ENCODE assay signal across 18 cellular contexts in the genomic region with DNA sequence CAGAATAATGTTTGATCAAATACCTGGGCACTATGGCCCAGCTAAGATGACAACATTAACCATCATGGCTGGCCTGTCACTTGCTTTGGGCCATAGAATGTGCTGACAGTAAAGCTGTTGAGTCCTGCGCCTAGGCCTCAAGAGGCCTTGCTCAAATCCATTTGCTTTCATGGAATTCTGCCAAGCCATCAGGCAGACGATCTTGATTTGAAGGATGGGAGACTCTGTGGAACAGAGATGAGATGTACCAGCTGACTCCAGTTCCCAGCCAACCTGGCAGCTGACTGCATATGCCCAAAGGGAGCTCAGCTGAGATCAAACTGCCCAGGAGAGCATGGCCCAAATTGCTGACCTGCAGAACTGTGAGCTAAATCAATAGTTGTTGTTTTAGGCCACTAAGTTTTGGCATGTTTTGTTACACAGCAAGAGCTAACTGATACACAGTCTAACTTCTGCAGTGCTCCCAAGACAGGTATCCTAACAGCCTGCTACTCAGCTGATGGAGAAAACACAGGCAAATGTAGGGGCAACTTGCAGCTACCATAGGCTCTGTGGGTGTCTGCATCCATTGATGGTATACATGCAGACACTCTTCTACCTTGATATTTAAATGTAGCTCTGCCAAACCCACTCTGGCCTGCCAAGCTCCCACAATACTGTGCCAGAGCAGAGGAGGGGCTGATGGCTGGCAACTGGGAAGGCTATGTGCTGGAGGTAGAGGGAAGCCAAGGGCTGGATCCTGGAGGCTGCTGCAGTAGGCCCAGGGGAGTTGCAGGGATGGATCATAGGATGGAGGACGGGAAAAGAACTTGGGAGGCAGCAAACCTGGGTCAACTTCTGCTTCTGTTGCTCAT. TPM values are rescaled to one million over a fixed set of nuclear protein-coding genes. Genes with fewer than 3 reads are reported as not detected.
DNase-seq lines count a peak whose midpoint lies in the region; ATAC-seq and TF ChIP-seq lines count a peak whose summit lies in the region.
"Had no signal": no experiment of that assay in that cellular context is flagged by ENCODE, and none has a peak within 500 bp of the region (broad histone marks: within the 10 kb centered on the region; RNA-seq: fewer than 3 reads in every experiment).

No MANE protein-coding gene starts in this region.

- H3F3A ChIP-seq in PC-3 (ENCODE audit: low read length, unreplicated experiment), result peaks cover 2% of the 10 kb centered on the region

- ATAC-seq in IMR-90 (ENCODE audit: low read depth) (no peak), PC-3 (no peak)
- ATAC-seq: activated T-cell treated with anti-CD3 and anti-CD28 coated beads, Interleukin-2, amount 50 U/mL, for 4 hours; body of pancreas; HCT116; left lung had no signal

- peak overlapping the region; percentile 49 for H3K18ac ChIP-seq in IMR-90 (ENCODE audit: low read depth, low read length)

- 0 out of 2 replicates have a peak overlapping the region, but pooled peaks have one; percentile 6 for H3K56ac ChIP-seq in IMR-90 (ENCODE audit: extremely low read depth, insufficient read depth, low read length)

- H2BK120ac ChIP-seq in IMR-90 (ENCODE audit: low read depth, low read length), result peak overlapping the region; percentile 75

- peak overlapping the region in 1 of 2 experiments; percentile 48; a peak in 1 of 4 replicates for H4K8ac ChIP-seq in IMR-90 (ENCODE audit: low read depth in 2 of 2, low read length in 2 of 2)

- peak overlapping the region; percentile 60; the same call in 1 of the 3 replicates for H2BK15ac ChIP-seq in IMR-90 (ENCODE audit: low read depth, low read length)

- no peaks in the 10 kb centered on the region for H3K9me2 ChIP-seq in PC-3 (replicated peaks; ENCODE audit: low read length)

- H3K14ac ChIP-seq in IMR-90 (replicated peaks; ENCODE audit: low read depth, low read length), result peak overlapping the region; percentile 61

- H2BK20ac ChIP-seq in IMR-90 (ENCODE audit: low read depth, low read length), result peak overlapping the region; percentile 69

- DNase-seq in AG04450 (ENCODE audit: low read depth, low spot score) (no peak), IMR-90 (no peak), coronary artery (ENCODE audit: low spot score) (no peak), myocyte (ENCODE audit: low read depth) (peak; percentile 53), PC-3 (no peak), colonic mucosa (no peak), UCSD-AML1 (lab: John Stamatoyannopoulos, UW; ENCODE audit: unreplicated experiment) (no peak)
- DNase-seq: activated CD4-positive, alpha-beta T cell treated with anti-CD3 and anti-CD28 coated beads, Interleukin-2, amount 50 U/mL, for 4 hours; activated naive CD4-positive, alpha-beta T cell treated with anti-CD3 and anti-CD28 coated beads, Interleukin-2, amount 50 U/mL, for 16 hours; activated T-cell treated with anti-CD3 and anti-CD28 coated beads, Interleukin-2, amount 50 U/mL, for 4 hours; body of pancreas; dermis blood vessel endothelial cell; DND-41; left lung; nucleus accumbens; T-helper 1 cell had no signal

- H3K27ac ChIP-seq in AG04450 (ENCODE audit: low read depth, low read length) (peak overlapping the region; percentile 21), IMR-90 (ENCODE audit: insufficient read depth, low read length) (peak overlapping the region; percentile 24; the same call in 1 of the 2 replicates), coronary artery (peak overlapping the region; percentile 64 to 79), PC-3 (ENCODE audit: low read length) (no peak overlapping the region), colonic mucosa (no peak overlapping the region)
- H3K27ac ChIP-seq: body of pancreas, left lung, VCaP had no signal

- H3K79me2 ChIP-seq in PC-3 (ENCODE audit: low read length), result no peaks in the 10 kb centered on the region

- in situ Hi-C loops in IMR-90 (cut with MboI; ENCODE audit: low sequenced_read_pairs), result no loop called here

- H4K5ac ChIP-seq in IMR-90 (ENCODE audit: low read depth, low read length), result peak overlapping the region; percentile 23; the same call in 1 of the 2 replicates

- WGBS in IMR-90 (ENCODE audit: extremely low coverage in 2 of 2, insufficient read length in 1 of 2), 2 experiments, result 61% methylated on average over 3 of the region's 3 CpGs; no CpG with 5 or more reads in 1 of the 2 experiments

- H2AK9ac ChIP-seq in IMR-90 (replicated peaks; ENCODE audit: low read depth, low read length, poor library complexity), result peak overlapping the region; percentile 38

- dilution Hi-C loops in IMR-90 (cut with HindIII; ENCODE audit: low sequenced_read_pairs, unreplicated experiment), result no loop called here

- H4K20me1 ChIP-seq in IMR-90 (ENCODE audit: insufficient read depth, low read length), result no peaks in the 10 kb centered on the region
- no peaks in the 10 kb centered on the region for H4K20me1 ChIP-seq in PC-3 (ENCODE audit: low read length)

- BruUV-seq in IMR-90 (replicated peaks; lab: Mats Ljungman, UMichigan) (no TSS peak), PC-3 (replicated peaks; lab: Mats Ljungman, UMichigan) (no TSS peak)

- peak overlapping the region; percentile 81 for H3K4ac ChIP-seq in IMR-90 (ENCODE audit: low read depth, low read length)

- H2AFZ ChIP-seq in IMR-90 (replicated peaks; ENCODE audit: low read length, poor library complexity) (peak overlapping the region; percentile 47), PC-3 (ENCODE audit: low read length) (no peak overlapping the region)

- no peak for TF ChIP-seq RAD21 in IMR-90 (IDR thresholded peaks at IDR 0.05; ENCODE audit: low read length)

- 0 out of 2 replicates have a peak overlapping the region, but pooled peaks have one; percentile 21 for H3K23ac ChIP-seq in IMR-90 (ENCODE audit: low read depth, low read length)

- peak overlapping the region; percentile 47; the same call in 1 of the 2 replicates for H4K91ac ChIP-seq in IMR-90 (ENCODE audit: insufficient read depth, low read depth, low read length)

- H2BK5ac ChIP-seq in IMR-90 (ENCODE audit: low read depth, low read length, poor library complexity, severe bottlenecking), result peak overlapping the region; percentile 53

- H3K36me3 ChIP-seq in IMR-90 (ENCODE audit: control insufficient read depth, insufficient read depth, low read length), result no peaks in the 10 kb centered on the region
- no peaks in the 10 kb centered on the region for H3K36me3 ChIP-seq in PC-3 (ENCODE audit: low read depth, low read length)
- no peaks in the 10 kb centered on the region for H3K36me3 ChIP-seq in colonic mucosa
- H3K36me3 ChIP-seq: left lung had no signal

- CTCF ChIA-PET in AG04450 (lab: Charles Lee), result interaction anchor here (0.5 to 2.8 kb wide), 8 partner anchors 14 to 181 kb away, joined by 3 to 13 read pairs (median 4); no protein-coding TSS in a partner anchor
- CTCF ChIA-PET in IMR-90 (lab: Yijun Ruan, JAX), result interaction anchor here (0.5 kb wide), 1 partner anchor 46 kb away, joined by 7 read pairs; no protein-coding TSS in a partner anchor
- CTCF ChIA-PET in PC-3 (lab: Charles Lee), result interaction anchor here (0.6 kb wide), 2 partner anchors 56 to 60 kb away, joined by 3 read pairs; no protein-coding TSS in a partner anchor

- TF ChIP-seq POLR2A in IMR-90 (IDR thresholded peaks at IDR 0.05; ENCODE audit: low read depth, low read length), result no peak

- intact Hi-C loops in IMR-90 (cut with micrococcal nuclease), result loop anchor here (5.0 kb wide), 1 partner anchor 183 kb away; the partner anchor contains the start of gene PANK2
- intact Hi-C loops in PC-3 (cut with micrococcal nuclease), result no loop called here
- intact Hi-C loops in colonic mucosa (cut with DNase I), result loop anchor here (5.0 to 10.0 kb wide), 2 partner anchors 58 to 186 kb away; partner anchors contain the start of gene PANK2

- H2AK5ac ChIP-seq in IMR-90 (ENCODE audit: low read depth, low read length), result peak overlapping the region; percentile 95; the same call in 1 of the 2 replicates

- POLR2A ChIA-PET in AG04450 (lab: Yijun Ruan, JAX), result interaction anchor here (0.9 kb wide), 1 partner anchor 58 kb away, joined by 3 read pairs; no protein-coding TSS in a partner anchor
- POLR2A ChIA-PET in IMR-90 (lab: Charles Lee; ENCODE audit: unreplicated experiment), result interaction anchor here (0.5 kb wide), 1 partner anchor 63 kb away, joined by 3 read pairs; no protein-coding TSS in a partner anchor
- POLR2A ChIA-PET in PC-3 (lab: Charles Lee; ENCODE audit: unreplicated experiment), result no interaction called here

- H3K4me2 ChIP-seq in IMR-90 (ENCODE audit: low read depth, low read length) (no peak overlapping the region), PC-3 (ENCODE audit: low read length) (no peak overlapping the region)

- no peaks in the 10 kb centered on the region for H3K27me3 ChIP-seq in AG04450 (ENCODE audit: control insufficient read depth, insufficient read depth, low read length)
- H3K27me3 ChIP-seq in IMR-90 (ENCODE audit: control insufficient read depth, insufficient read depth, low read length), result no peaks in the 10 kb centered on the region
- no peaks in the 10 kb centered on the region for H3K27me3 ChIP-seq in PC-3 (ENCODE audit: low read length)
- H3K27me3 ChIP-seq in colonic mucosa, result no peaks in the 10 kb centered on the region
- H3K27me3 ChIP-seq: body of pancreas, left lung had no signal

- H3K79me1 ChIP-seq in IMR-90 (ENCODE audit: low read depth in 1 of 2, low read length in 2 of 2), result peaks cover 0 to 26% of the 10 kb centered on the region in 2 experiments; a peak in 2 of 4 replicates

- H3K9me1 ChIP-seq in IMR-90 (ENCODE audit: insufficient read depth, low read length), result peaks cover 40% of the 10 kb centered on the region

- no peak for TF ChIP-seq CTCF in AG04450 (IDR thresholded peaks at IDR 0.05; ENCODE audit: low read depth, low read length)
- no peak for TF ChIP-seq CTCF in IMR-90 (conservative IDR thresholded peaks at IDR 0.05; ENCODE audit: low read depth, low read length)
- TF ChIP-seq CTCF in coronary artery (IDR thresholded peaks at IDR 0.05), result no peak
- no peak for TF ChIP-seq CTCF in PC-3 (conservative IDR thresholded peaks at IDR 0.05; ENCODE audit: low read depth, low read length)
- no peak for TF ChIP-seq CTCF in colonic mucosa (IDR thresholded peaks at IDR 0.05)

- H3K4me3 ChIP-seq in AG04450 (ENCODE audit: low read depth, low read length), result no peak overlapping the region
- H3K4me3 ChIP-seq in IMR-90 (ENCODE audit: insufficient read depth, low read depth, low read length), result no peak overlapping the region
- H3K4me3 ChIP-seq in coronary artery, result no peak overlapping the region
- H3K4me3 ChIP-seq in PC-3 (ENCODE audit: low read length), result no peak overlapping the region
- no peak overlapping the region for H3K4me3 ChIP-seq in colonic mucosa
- H3K4me3 ChIP-seq: body of pancreas, left lung had no signal

- H3K9me3 ChIP-seq in AG04450 (ENCODE audit: control insufficient read depth, insufficient read depth, low read length) (peaks cover 7% of the 10 kb centered on the region; the same call in 1 of the 2 replicates), IMR-90 (ENCODE audit: control insufficient read depth, insufficient read depth, low read length) (peaks cover 3% of the 10 kb centered on the region), PC-3 (ENCODE audit: low read length) (no peaks in the 10 kb centered on the region), colonic mucosa (no peaks in the 10 kb centered on the region)
- H3K9me3 ChIP-seq: body of pancreas, left lung had no signal

- H3K4me1 ChIP-seq in IMR-90 (ENCODE audit: control insufficient read depth, insufficient read depth, low read length) (peaks cover 34% of the 10 kb centered on the region), PC-3 (ENCODE audit: insufficient read depth, low read length) (peaks cover 36% of the 10 kb centered on the region), colonic mucosa (no peaks in the 10 kb centered on the region)
- H3K4me1 ChIP-seq: body of pancreas had no signal

- no peak overlapping the region for H3K9ac ChIP-seq in IMR-90 (ENCODE audit: low read depth, low read length)
- no peak overlapping the region for H3K9ac ChIP-seq in PC-3 (ENCODE audit: low read length)
- H3K9ac ChIP-seq in colonic mucosa (ENCODE audit: low read depth in 2 of 2, low read length in 2 of 2), result no peak overlapping the region

RNA-seq across cellular contexts. Expression of gene RNF24, which starts 55.2 kb away (rescaled TPM):
- polyA plus RNA-seq in AG04450 (2011; rRNA removed) (24.7 and 30.8 TPM in 2 replicates), IMR-90 (2012; rRNA removed) (9.1 and 11.3 TPM in 2 replicates)
- 22.3 and 27.0 TPM in 2 replicates for polyA minus RNA-seq in AG04450 (2011; rRNA and poly(A)+ RNA removed)
- total RNA-seq in IMR-90 (2012; rRNA removed) (11.3 and 12.5 TPM in 2 replicates), myocyte (15.4 and 18.6 TPM in 2 replicates), PC-3 (2014; rRNA removed) (8.2 and 10.5 TPM in 2 replicates), colonic mucosa (10 to 100 TPM in 1 of 2 donors, 1 to 10 TPM in 1; 4.2 to 13.4 TPM)
- 6.6 and 7.3 TPM in 2 replicates for polyA plus RNA-seq in IMR-90 (2012; cell fraction: cytosol; rRNA removed)
- 6.4 and 11.0 TPM in 2 replicates for polyA plus RNA-seq in IMR-90 (2012; cell fraction: nucleus; rRNA removed; ENCODE audit: low replicate concordance)
- polyA plus RNA-seq in myocyte (2012), result 19.1 TPM

Comparison
In these comparisons a context has a peak if more than half of its experiments do, and no peak if none do; other contexts are left out.
1. H3K27ac ChIP-seq: peak in AG04450 (single experiment), IMR-90 (single experiment) and coronary artery (2 of 2); none in PC-3 (single experiment) and colonic mucosa (single experiment).